17 cellular contexts compared by ENCODE assay signal in genomic region chr19:32895384-32895783, GRCh38. TPM values are rescaled to one million over a fixed set of nuclear protein-coding genes. Genes with fewer than 3 reads are reported as not detected.
DNase-seq lines count a peak whose midpoint lies in the region; ATAC-seq, FAIRE-seq and TF ChIP-seq lines count a peak whose summit lies in the region.
"Had no signal": no experiment of that assay in that cellular context is flagged by ENCODE, and none has a peak within 500 bp of the region (broad histone marks: within the 10 kb centered on the region; RNA-seq: fewer than 3 reads in every experiment).

No MANE protein-coding gene starts in this region.

- FAIRE-seq in GM12878 (lab: Jason Lieb, UNC) (peak; percentile 35), GM19239 (lab: Jason Lieb, UNC) (no peak)

- in situ Hi-C loops in GM12878 (cut with MboI) = no loop called here

- intact Hi-C loops in GM12878 (cut with micrococcal nuclease; ENCODE audit: unreplicated experiment) = no loop called here

- TF ChIP-seq POLR2A in GM12878 (IDR thresholded peaks at IDR 0.05; ENCODE audit: low read depth, low read length) = no peak

- no peak overlapping the region for H3K4me3 ChIP-seq in GM12878
- H3K4me3 ChIP-seq: BLaER1 treated with 17β-estradiol and CSF1 and Interleukin-3, amounts not matched to agents 10 nM and 100 nM; testis had no signal

- RAD21 ChIA-PET in GM12878 (lab: Charles Lee; ENCODE audit: unreplicated experiment) = no interaction called here

- WGBS in GM12878 (ENCODE audit: insufficient coverage, insufficient replicate concordance, low lambda C conversion rate, missing lambda C conversion rate) = 1% methylated on average over 3 of the region's 3 CpGs

- H2AFZ ChIP-seq in GM12878 (ENCODE audit: control insufficient read depth, low read depth, low read length) = no peak overlapping the region

- peaks cover 2% of the 10 kb centered on the region; the same call in 1 of the 2 replicates for H3K4me1 ChIP-seq in GM12878 (ENCODE audit: control insufficient read depth, insufficient read depth, low read length)
- H3K4me1 ChIP-seq: testis had no signal

- H3K9ac ChIP-seq in GM12878 (ENCODE audit: control insufficient read depth, insufficient read depth, low read length) = no peak overlapping the region
- H3K9ac ChIP-seq: BLaER1 treated with 17β-estradiol and CSF1 and Interleukin-3, amounts not matched to agents 10 nM and 100 nM had no signal

- CTCF ChIA-PET in GM12878 (lab: Yijun Ruan, JAX) = no interaction called here

- BruUV-seq in GM12878 (replicated peaks; lab: Mats Ljungman, UMichigan) = no TSS peak

- H3K27ac ChIP-seq in GM12878 (ENCODE audit: control insufficient read depth, insufficient read depth) = no peak overlapping the region
- H3K27ac ChIP-seq: BLaER1 treated with 17β-estradiol and CSF1 and Interleukin-3, amounts not matched to agents 10 nM and 100 nM; neutrophil; testis had no signal

- no peaks in the 10 kb centered on the region for H3K27me3 ChIP-seq in GM12878 (replicated peaks in 1 of 2; ENCODE audit: control insufficient read depth in 2 of 2, insufficient read depth in 2 of 2, low read length in 1 of 2)
- H3K27me3 ChIP-seq: BLaER1 treated with 17β-estradiol and CSF1 and Interleukin-3, amounts not matched to agents 10 nM and 100 nM; neutrophil; testis had no signal

- no peak for TF ChIP-seq RAD21 in GM12878 (IDR thresholded peaks at IDR 0.05; ENCODE audit: insufficient read depth, low read depth, low read length)

- H3K79me2 ChIP-seq in GM12878 (ENCODE audit: control insufficient read depth, insufficient read depth, low read length) = no peaks in the 10 kb centered on the region

- POLR2A ChIA-PET in GM12878 (lab: Charles Lee) = no interaction called here

- no peak overlapping the region for H3K4me2 ChIP-seq in GM12878 (ENCODE audit: control insufficient read depth, insufficient read depth)
- H3K4me2 ChIP-seq: BLaER1 treated with 17β-estradiol and CSF1 and Interleukin-3, amounts not matched to agents 10 nM and 100 nM had no signal

- SMC1A ChIA-PET in GM12878 (lab: Charles Lee; ENCODE audit: uncharacterized antibody, unreplicated experiment) = interaction anchor here (0.7 to 1.0 kb wide), 3 partner anchors 75 to 100 kb away, joined by 3 read pairs; no protein-coding TSS in a partner anchor

- peaks cover 0 to 2% of the 10 kb centered on the region in 2 experiments; a peak in 1 of 4 replicates for H3K36me3 ChIP-seq in GM12878 (ENCODE audit: control insufficient read depth in 2 of 2, insufficient read depth in 2 of 2, low read length in 1 of 2)

- H4K20me1 ChIP-seq in GM12878 (ENCODE audit: control insufficient read depth, insufficient read depth) = no peaks in the 10 kb centered on the region
- H4K20me1 ChIP-seq: BLaER1 treated with 17β-estradiol and CSF1 and Interleukin-3, amounts not matched to agents 10 nM and 100 nM had no signal

- ATAC-seq in GM18858 (IDR thresholded peaks at IDR 0.05; ENCODE audit: unreplicated experiment) (peak; percentile 87), GM21390 (IDR thresholded peaks at IDR 0.05; ENCODE audit: unreplicated experiment) (peak; percentile 80), HG03039 (IDR thresholded peaks at IDR 0.05; ENCODE audit: unreplicated experiment) (peak; percentile 67), GM12878 (peak; percentile 98)
- ATAC-seq: left cardiac atrium, right cardiac atrium had no signal

- DNase-seq in GM12878 (ENCODE audit: low read depth, low spot score) (peak; percentile 48), NCI-H524 treated with DMSO at 0.1 percent for 48 hours (lab: John Stamatoyannopoulos, UW) (no peak), GM19239 (ENCODE audit: insufficient read length, low spot score) (no peak), NCI-H2107 (lab: John Stamatoyannopoulos, UW) (no peak)
- DNase-seq: activated CD4-positive, alpha-beta T cell treated with anti-CD3 and anti-CD28 coated beads, Interleukin-2, amount 10 ng/mL, durations not matched to agents 24 days and 14 days; DND-41; left cardiac atrium; NCI-H1930; right cardiac atrium; testis had no signal

- H3K9me3 ChIP-seq in GM12878 (replicated peaks; ENCODE audit: control insufficient read depth, insufficient read depth, low read length) = peaks cover 4% of the 10 kb centered on the region; the same call in 2 of the 3 replicates
- H3K9me3 ChIP-seq: testis had no signal

- no peak for TF ChIP-seq CTCF in GM12878 (IDR thresholded peaks at IDR 0.05 in 2 of 3, conservative IDR thresholded peaks at IDR 0.05 in 1 of 3; ENCODE audit: control insufficient read depth in 2 of 3, extremely low read depth in 1 of 3, insufficient read depth in 1 of 3, low read depth in 3 of 3, low read length in 3 of 3)

- no peak for TF ChIP-seq EP300 in GM12878 (IDR thresholded peaks at IDR 0.05; ENCODE audit: borderline replicate concordance in 1 of 2, control insufficient read depth in 1 of 2, low read depth in 2 of 2, low read length in 2 of 2)

TF ChIP-seq in GM12878, 131 proteins besides CTCF, POLR2A, EP300 and RAD21 (continues in another document):
- TF ChIP-seq NFYA (IDR thresholded peaks at IDR 0.05; ENCODE audit: borderline replicate concordance, low read depth, low read length) (no peak), POU2F2 (IDR thresholded peaks at IDR 0.05; ENCODE audit: borderline replicate concordance, low read depth, low read length) (no peak), HCFC1 (IDR thresholded peaks at IDR 0.05; ENCODE audit: low read length) (no peak), ATF7 (IDR thresholded peaks at IDR 0.05; ENCODE audit: low read depth) (peak; percentile 51; the same call in 1 of the 2 replicates), RFX5 (IDR thresholded peaks at IDR 0.05; ENCODE audit: low read depth, low read length) (no peak), PRDM15 (CRISPR knock-in tag; IDR thresholded peaks at IDR 0.05) (no peak), USF2 (IDR thresholded peaks at IDR 0.05; ENCODE audit: borderline replicate concordance, low read depth, low read length) (no peak)

RNA-seq across cellular contexts. Expression of gene SLC7A9, which starts 25.8 kb away (rescaled TPM):
- total RNA-seq in GM12878 (2013; cell fraction: nucleolus; rRNA removed) = 0.51 and 0.77 TPM in 2 replicates
- total RNA-seq in GM12878 (2014; rRNA removed) = 0.17 TPM in 1 of 2 replicates, not detected in the other
- total RNA-seq in GM12878 (2014; rRNA removed; fragmentation: Illumina TruSeq; extraction: Trizol) = not detected in 2 replicates
- 0.13 TPM in 1 of 2 replicates, not detected in the other for total RNA-seq in GM12878 (2021)
- polyA plus RNA-seq in GM12878 (2011; ENCODE audit: low read depth) = not detected
- polyA plus RNA-seq in GM12878 (2011; rRNA removed) = not detected in 2 replicates
- 0.07 and 0.08 TPM in 2 replicates for polyA plus RNA-seq in GM12878 (2011; cell fraction: cytosol; rRNA removed)
- 0.10 and 0.21 TPM in 2 replicates for polyA plus RNA-seq in GM12878 (2011; cell fraction: nucleus; rRNA removed)
- polyA plus RNA-seq in GM12878 (2012) = not detected in 2 replicates
- polyA plus RNA-seq in GM12878 (2014; fragmentation: Illumina TruSeq; extraction: Trizol) = not detected in 2 replicates
- not detected for polyA plus RNA-seq in GM12878 (2014; fragmentation: Nextera tagmentation; extraction: Ambion mirVana)
- polyA plus RNA-seq in GM12878 (2014; rRNA removed) = not detected in 2 replicates
- not detected for polyA plus RNA-seq in GM12878 (2016; fragmentation: Nextera tagmentation; extraction: Ambion mirVana)
- polyA minus RNA-seq in GM12878 (2011; rRNA and poly(A)+ RNA removed) = not detected in 2 replicates
- not detected in 2 replicates for polyA minus RNA-seq in GM12878 (2011; cell fraction: cytosol; rRNA and poly(A)+ RNA removed)
- polyA minus RNA-seq in GM12878 (2011; cell fraction: nucleus; rRNA and poly(A)+ RNA removed) = 0.38 TPM in 1 of 2 replicates, not detected in the other
- total RNA-seq: activated CD4-positive, alpha-beta T cell treated with anti-CD3 and anti-CD28 coated beads, Interleukin-2, amount 10 ng/mL, durations not matched to agents 24 days and 14 days; H4; NCI-H460 had no signal
